8 cellular contexts compared by ENCODE assay signal in the genomic region with DNA sequence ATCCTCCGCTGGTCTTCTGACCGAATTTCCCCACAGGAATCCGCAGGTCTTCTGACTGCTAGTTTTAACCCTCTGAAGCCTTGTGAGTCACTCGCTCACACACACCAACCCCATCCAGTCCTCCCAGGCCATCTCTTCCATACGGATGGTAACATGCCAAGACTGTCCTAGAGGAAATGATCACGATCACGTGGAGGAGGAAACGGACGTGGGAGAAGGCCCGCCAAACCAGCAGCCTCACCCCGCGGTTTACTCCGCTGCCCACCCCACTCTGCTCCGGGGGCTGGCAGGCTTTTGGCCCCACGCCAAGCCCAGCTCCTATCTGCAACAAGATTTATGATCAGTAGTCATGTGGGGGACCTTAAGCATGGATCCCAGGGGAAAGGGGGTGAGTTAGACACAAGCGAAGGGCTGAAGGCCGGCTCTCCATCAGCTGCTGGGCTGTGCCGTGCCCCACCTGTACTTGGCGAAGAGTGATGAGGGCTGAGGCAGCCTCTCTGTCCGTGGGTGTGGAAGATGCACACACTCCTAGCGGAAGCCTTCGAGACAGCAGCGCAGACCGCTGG. TPM values are rescaled to one million over a fixed set of nuclear protein-coding genes. Genes with fewer than 3 reads are reported as not detected.
DNase-seq lines count a peak whose midpoint lies in the region; ATAC-seq, FAIRE-seq and TF ChIP-seq lines count a peak whose summit lies in the region.

No MANE protein-coding gene starts in this region.

- peak overlapping the region; percentile 89 for H3K4me3 Mint-ChIP-seq in activated naive CD8-positive, alpha-beta T cell

- no peaks in the 10 kb centered on the region for H3K9me3 Mint-ChIP-seq in activated naive CD8-positive, alpha-beta T cell (ENCODE audit: low read depth)

- H3K79me2 ChIP-seq in HepG2 (ENCODE audit: insufficient read depth, low read length), result peaks cover 10% of the 10 kb centered on the region

- peak overlapping the region; percentile 79; the same call in 1 of the 2 replicates for H3K9ac ChIP-seq in HepG2 (ENCODE audit: insufficient read depth, low read depth, low read length)

- no peak for TF ChIP-seq RAD21 in HepG2 (CRISPR knock-in tag; IDR thresholded peaks at IDR 0.05)

- FAIRE-seq in HepG2 (lab: Jason Lieb, UNC), result no peak

- peak overlapping the region; percentile 98 for H3K4me2 ChIP-seq in HepG2 (ENCODE audit: low read depth, low read length)

- no peaks in the 10 kb centered on the region; a peak in 1 of 5 replicates for H3K27me3 ChIP-seq in HepG2 (ENCODE audit: control insufficient read depth in 1 of 2, insufficient read depth in 2 of 2, low read length in 2 of 2)
- H3K27me3 ChIP-seq in right lobe of liver, result no peaks in the 10 kb centered on the region
- no peaks in the 10 kb centered on the region for H3K27me3 ChIP-seq in heart right ventricle

- H4K20me1 ChIP-seq in HepG2 (ENCODE audit: insufficient read depth, low read length), result peaks cover 4% of the 10 kb centered on the region; the same call in 1 of the 2 replicates

- in situ Hi-C loops in HepG2 (cut with HindIII; ENCODE audit: extremely low pct_ligation_motif_present, low pct_unique_long_range_greater_than_20kb), result no loop called here

- H3K4me1 ChIP-seq in HepG2 (ENCODE audit: insufficient read depth, low read length), result peaks cover 50% of the 10 kb centered on the region
- H3K4me1 ChIP-seq in right lobe of liver, result peaks cover 0 to 27% (median 7%) of the 10 kb centered on the region in 4 donors
- H3K4me1 ChIP-seq in heart right ventricle, result peaks cover 26 to 65% (median 55%) of the 10 kb centered on the region in 9 donors

- no TSS peak for BruUV-seq in HepG2 (replicated peaks; lab: Mats Ljungman, UMichigan)

- H3K27me3 Mint-ChIP-seq in activated naive CD8-positive, alpha-beta T cell, result no peaks in the 10 kb centered on the region

- H3K36me3 ChIP-seq in HepG2 (replicated peaks in 1 of 2; ENCODE audit: control insufficient read depth in 1 of 2, insufficient read depth in 2 of 2, low read length in 2 of 2) (peaks cover 15 to 29% of the 10 kb centered on the region in 2 experiments), right lobe of liver (peaks cover 0 to 6% (median 3%) of the 10 kb centered on the region in 4 donors), heart right ventricle (peaks cover 0 to 52% (median 15%) of the 10 kb centered on the region in 9 donors)

- ATAC-seq in HepG2 (peak; percentile 0; the same call in 2 of the 3 replicates), right lobe of liver (no peak), heart right ventricle (peak in 2 of 8 donors; percentile 1 to 23), GM18505 (IDR thresholded peaks at IDR 0.05; ENCODE audit: unreplicated experiment) (no peak), HG03095 (IDR thresholded peaks at IDR 0.05; ENCODE audit: unreplicated experiment) (no peak)

- H2AFZ ChIP-seq in HepG2 (ENCODE audit: low read length), result no peak overlapping the region

- WGBS in HepG2 (ENCODE audit: low lambda C conversion rate), result 73% methylated on average over 23 of the region's 24 CpGs
- 34% methylated on average over 15 of the region's 24 CpGs for WGBS in right lobe of liver (ENCODE audit: insufficient coverage, low coverage, low lambda C conversion rate, missing lambda C conversion rate)
- 36 to 41% methylated on average over 24 of the region's 24 CpGs for WGBS in heart right ventricle, 2 donors

- no peaks in the 10 kb centered on the region for H3K36me3 Mint-ChIP-seq in activated naive CD8-positive, alpha-beta T cell

- H3K9me3 ChIP-seq in HepG2 (ENCODE audit: low read length) (no peaks in the 10 kb centered on the region), right lobe of liver (no peaks in the 10 kb centered on the region), heart right ventricle (no peaks in the 10 kb centered on the region)

- peak overlapping the region; percentile 89 for H3K27ac Mint-ChIP-seq in activated naive CD8-positive, alpha-beta T cell

- H3K4me3 ChIP-seq in HepG2 (replicated peaks in 1 of 3; ENCODE audit: insufficient read depth in 1 of 3, low read depth in 2 of 3, low read length in 3 of 3) (peak overlapping the region; percentile 95 to 97 (median 96)), right lobe of liver (peak overlapping the region in 1 of 3 donors; percentile 94), heart right ventricle (peak overlapping the region in 8 of 10 donors; percentile 85 to 99 (median 97)), skeletal muscle cell (ENCODE audit: low read depth, low read length) (peak overlapping the region; percentile 93)

- TF ChIP-seq EP300 in HepG2 (IDR thresholded peaks at IDR 0.05; ENCODE audit: low read depth in 2 of 2, low read length in 2 of 2), result no peak
- TF ChIP-seq EP300 in HepG2 (CRISPR knock-in tag; IDR thresholded peaks at IDR 0.05; ENCODE audit: borderline replicate concordance), result no peak

- POLR2A ChIA-PET in HepG2 (lab: Yijun Ruan, JAX), result no interaction called here

- TF ChIP-seq CTCF in HepG2 (CRISPR knock-in tag; IDR thresholded peaks at IDR 0.05) (no peak), right lobe of liver (IDR thresholded peaks at IDR 0.05) (no peak), heart right ventricle (IDR thresholded peaks at IDR 0.05) (no peak)

- H3K4me1 Mint-ChIP-seq in activated naive CD8-positive, alpha-beta T cell (ENCODE audit: low read depth), result peaks cover 26% of the 10 kb centered on the region

- CTCF ChIA-PET in HepG2 (lab: Yijun Ruan, JAX; ENCODE audit: low intra/inter-chr PET ratio, low total read pairs), result no interaction called here

- TF ChIP-seq POLR2A in HepG2 (IDR thresholded peaks at IDR 0.05; ENCODE audit: insufficient read depth in 1 of 2, low read depth in 2 of 2, low read length in 2 of 2) (no peak), right lobe of liver (IDR thresholded peaks at IDR 0.05) (no peak), GM18505 (IDR thresholded peaks at IDR 0.05; ENCODE audit: borderline replicate concordance, extremely low read depth, insufficient read depth, insufficient read length) (no peak)

- DNase-seq in HepG2 (ENCODE audit: low spot score) (no peak), right lobe of liver (no peak), NCI-H2029 treated with DMSO at 0.1 percent for 48 hours (lab: John Stamatoyannopoulos, UW) (peak; percentile 48), heart right ventricle (no peak), skeletal muscle cell (ENCODE audit: low read depth) (peak; percentile 89)

- H3K27ac ChIP-seq in HepG2 (ENCODE audit: extremely low read length, insufficient read depth, low read length), result peak overlapping the region; percentile 67
- peak overlapping the region in 1 of 3 donors; percentile 80 for H3K27ac ChIP-seq in right lobe of liver
- H3K27ac ChIP-seq in heart right ventricle, result peak overlapping the region in 8 of 10 donors; percentile 78 to 95 (median 93)

- intact Hi-C loops in HepG2 (cut with micrococcal nuclease; ENCODE audit: unreplicated experiment), result loop anchor here (2.0 kb wide), 1 partner anchor 23 kb away; no protein-coding TSS in a partner anchor
- intact Hi-C loops in right lobe of liver (cut with DNase I), result loop anchor here in 1 of 2 donors (5.0 kb wide), 1 partner anchor 49 kb away; no protein-coding TSS in a partner anchor
- intact Hi-C loops in heart right ventricle (cut with DNase I), result loop anchor here in 1 of 10 donors (5.0 kb wide), 1 partner anchor 36 kb away; no protein-coding TSS in a partner anchor

RNA-seq across cellular contexts. Expression of a gene that starts 1.5 kb away (rescaled TPM):
- total RNA-seq in HepG2 (2016; rRNA removed; fragmentation: Illumina TruSeq; extraction: Trizol) (13.9 and 20.8 TPM in 2 replicates), right lobe of liver (10 to 100 TPM; 13.1 to 17.1 (median 15.2) TPM), heart right ventricle (10 to 100 TPM in 8 of 10 donors, 1 to 10 TPM in 2; 8.7 to 17.2 (median 10.7) TPM)
- 10.4 and 11.2 TPM in 2 replicates for total RNA-seq in HepG2 (2016; cell fraction: cytosol; rRNA removed; fragmentation: Illumina TruSeq; extraction: Trizol; ENCODE audit: low read depth)
- total RNA-seq in HepG2 (2016; cell fraction: insoluble cytoplasmic fraction; rRNA removed; fragmentation: Illumina TruSeq; extraction: Trizol), result 11.4 and 20.4 TPM in 2 replicates
- 23.6 and 25.4 TPM in 2 replicates for total RNA-seq in HepG2 (2016; cell fraction: membrane; rRNA removed; fragmentation: Illumina TruSeq; extraction: Trizol)
- total RNA-seq in HepG2 (2016; cell fraction: nucleus; rRNA removed; fragmentation: Illumina TruSeq; extraction: Trizol), result 19.0 and 22.7 TPM in 2 replicates
- polyA plus RNA-seq in HepG2 (2011; rRNA removed) (7.6 and 11.1 TPM in 2 replicates), heart right ventricle (10 to 100 TPM; 16.5 to 30.6 TPM)
- polyA plus RNA-seq in HepG2 (2011; cell fraction: cytosol; rRNA removed), result 6.5 and 11.8 TPM in 2 replicates
- polyA plus RNA-seq in HepG2 (2011; cell fraction: nucleus; rRNA removed), result 37.4 and 38.6 TPM in 2 replicates
- 9.3 and 10.7 TPM in 2 replicates for polyA plus RNA-seq in HepG2 (2012)
- 6.1 and 6.4 TPM in 2 replicates for polyA plus RNA-seq in HepG2 (2016; cell fraction: cytosol; fragmentation: Illumina TruSeq; extraction: Trizol; ENCODE audit: low read depth)
- 13.7 and 17.1 TPM in 2 replicates for polyA plus RNA-seq in HepG2 (2016; cell fraction: insoluble cytoplasmic fraction; fragmentation: Illumina TruSeq; extraction: Trizol; ENCODE audit: low read depth)
- polyA plus RNA-seq in HepG2 (2016; cell fraction: membrane; fragmentation: Illumina TruSeq; extraction: Trizol; ENCODE audit: low read depth), result 14.4 and 16.7 TPM in 2 replicates
- 43.7 and 45.9 TPM in 2 replicates for polyA plus RNA-seq in HepG2 (2016; cell fraction: nucleus; fragmentation: Illumina TruSeq; extraction: Trizol; ENCODE audit: insufficient read depth, low read depth)
- polyA minus RNA-seq in HepG2 (2011; rRNA and poly(A)+ RNA removed; ENCODE audit: low replicate concordance), result 13.6 and 27.9 TPM in 2 replicates
- polyA minus RNA-seq in HepG2 (2011; cell fraction: cytosol; rRNA and poly(A)+ RNA removed), result 7.7 and 8.2 TPM in 2 replicates
- polyA minus RNA-seq in HepG2 (2011; cell fraction: nucleus; rRNA and poly(A)+ RNA removed), result 22.8 and 26.2 TPM in 2 replicates

RNA-seq across cellular contexts. Expression of a gene that starts 25.5 kb away (rescaled TPM):
- total RNA-seq in HepG2 (2016; rRNA removed; fragmentation: Illumina TruSeq; extraction: Trizol) (not detected in 2 replicates), right lobe of liver (under 1 TPM in 1 of 6 experiments, not detected in 5; 0.22 TPM), heart right ventricle (1 to 10 TPM in 1 of 10 donors, under 1 TPM in 7, not detected in 2; 0.28 to 1.3 (median 0.45) TPM)
- total RNA-seq in HepG2 (2016; cell fraction: cytosol; rRNA removed; fragmentation: Illumina TruSeq; extraction: Trizol; ENCODE audit: low read depth), result not detected in 2 replicates
- total RNA-seq in HepG2 (2016; cell fraction: insoluble cytoplasmic fraction; rRNA removed; fragmentation: Illumina TruSeq; extraction: Trizol), result not detected in 2 replicates
- not detected in 2 replicates for total RNA-seq in HepG2 (2016; cell fraction: membrane; rRNA removed; fragmentation: Illumina TruSeq; extraction: Trizol)
- not detected in 2 replicates for total RNA-seq in HepG2 (2016; cell fraction: nucleus; rRNA removed; fragmentation: Illumina TruSeq; extraction: Trizol)
- polyA plus RNA-seq in HepG2 (2011; rRNA removed) (0.09 and 0.31 TPM in 2 replicates), heart right ventricle (under 1 TPM; 0.14 to 0.95 TPM)
- 0.17 TPM in 2 replicates for polyA plus RNA-seq in HepG2 (2011; cell fraction: cytosol; rRNA removed)
- polyA plus RNA-seq in HepG2 (2011; cell fraction: nucleus; rRNA removed), result 2.2 and 2.8 TPM in 2 replicates
- polyA plus RNA-seq in HepG2 (2012), result 0.11 and 0.17 TPM in 2 replicates
- not detected in 2 replicates for polyA plus RNA-seq in HepG2 (2016; cell fraction: cytosol; fragmentation: Illumina TruSeq; extraction: Trizol; ENCODE audit: low read depth)
- not detected in 2 replicates for polyA plus RNA-seq in HepG2 (2016; cell fraction: insoluble cytoplasmic fraction; fragmentation: Illumina TruSeq; extraction: Trizol; ENCODE audit: low read depth)
- polyA plus RNA-seq in HepG2 (2016; cell fraction: membrane; fragmentation: Illumina TruSeq; extraction: Trizol; ENCODE audit: low read depth), result not detected in 2 replicates
- not detected in 2 replicates for polyA plus RNA-seq in HepG2 (2016; cell fraction: nucleus; fragmentation: Illumina TruSeq; extraction: Trizol; ENCODE audit: insufficient read depth, low read depth)
- polyA minus RNA-seq in HepG2 (2011; rRNA and poly(A)+ RNA removed; ENCODE audit: low replicate concordance), result 1.5 and 1.9 TPM in 2 replicates
- polyA minus RNA-seq in HepG2 (2011; cell fraction: cytosol; rRNA and poly(A)+ RNA removed), result not detected in 2 replicates
- 0.75 and 0.77 TPM in 2 replicates for polyA minus RNA-seq in HepG2 (2011; cell fraction: nucleus; rRNA and poly(A)+ RNA removed)

RNA-seq across cellular contexts. Expression of a gene that starts 41.1 kb away (rescaled TPM):
- total RNA-seq in HepG2 (2016; rRNA removed; fragmentation: Illumina TruSeq; extraction: Trizol) (973 and 1,028 TPM in 2 replicates), right lobe of liver (1,000 to 10,000 TPM in 3 of 6 experiments, 100 to 1,000 TPM in 3; 218 to 2,508 (median 1,326) TPM), heart right ventricle (100 to 1,000 TPM; 298 to 959 (median 345) TPM)
- 361 and 399 TPM in 2 replicates for total RNA-seq in HepG2 (2016; cell fraction: cytosol; rRNA removed; fragmentation: Illumina TruSeq; extraction: Trizol; ENCODE audit: low read depth)
- total RNA-seq in HepG2 (2016; cell fraction: insoluble cytoplasmic fraction; rRNA removed; fragmentation: Illumina TruSeq; extraction: Trizol), result 848 and 989 TPM in 2 replicates
- total RNA-seq in HepG2 (2016; cell fraction: membrane; rRNA removed; fragmentation: Illumina TruSeq; extraction: Trizol), result 986 and 1,002 TPM in 2 replicates
- total RNA-seq in HepG2 (2016; cell fraction: nucleus; rRNA removed; fragmentation: Illumina TruSeq; extraction: Trizol), result 479 and 519 TPM in 2 replicates
- polyA plus RNA-seq in HepG2 (2011; rRNA removed) (1,138 and 1,217 TPM in 2 replicates), heart right ventricle (1,000 to 10,000 TPM in 1 of 2 donors, 100 to 1,000 TPM in 1; 290 to 1,180 TPM)
- polyA plus RNA-seq in HepG2 (2011; cell fraction: cytosol; rRNA removed), result 2,631 and 2,697 TPM in 2 replicates
- 3,693 and 3,967 TPM in 2 replicates for polyA plus RNA-seq in HepG2 (2011; cell fraction: nucleus; rRNA removed)
- 1,881 and 2,139 TPM in 2 replicates for polyA plus RNA-seq in HepG2 (2012)
- polyA plus RNA-seq in HepG2 (2016; cell fraction: cytosol; fragmentation: Illumina TruSeq; extraction: Trizol; ENCODE audit: low read depth), result 598 and 619 TPM in 2 replicates
- 1,358 and 1,713 TPM in 2 replicates for polyA plus RNA-seq in HepG2 (2016; cell fraction: insoluble cytoplasmic fraction; fragmentation: Illumina TruSeq; extraction: Trizol; ENCODE audit: low read depth)
- 1,224 and 1,364 TPM in 2 replicates for polyA plus RNA-seq in HepG2 (2016; cell fraction: membrane; fragmentation: Illumina TruSeq; extraction: Trizol; ENCODE audit: low read depth)
- polyA plus RNA-seq in HepG2 (2016; cell fraction: nucleus; fragmentation: Illumina TruSeq; extraction: Trizol; ENCODE audit: insufficient read depth, low read depth), result 1,038 and 1,070 TPM in 2 replicates
- 750 and 1,581 TPM in 2 replicates for polyA minus RNA-seq in HepG2 (2011; rRNA and poly(A)+ RNA removed; ENCODE audit: low replicate concordance)
- polyA minus RNA-seq in HepG2 (2011; cell fraction: cytosol; rRNA and poly(A)+ RNA removed), result 1,072 and 1,192 TPM in 2 replicates
- polyA minus RNA-seq in HepG2 (2011; cell fraction: nucleus; rRNA and poly(A)+ RNA removed), result 609 and 760 TPM in 2 replicates

Comparison
In these comparisons a context has a peak if more than half of its experiments do, and no peak if none do; other contexts are left out.
1. DNase-seq: peak in NCI-H2029 treated with DMSO at 0.1 percent for 48 hours (single experiment) and skeletal muscle cell (single experiment); none in HepG2 (single experiment), right lobe of liver (0 of 3) and heart right ventricle (0 of 2).